ENCODE assay signal across 21 cellular contexts in genomic region chr10:78269061-78269460, GRCh38.
"Had no signal": no experiment of that assay in that cellular context is flagged by ENCODE, and none has a peak within 500 bp of the region (broad histone marks: within the 10 kb centered on the region; RNA-seq: fewer than 3 reads in every experiment).

No MANE protein-coding gene starts in this region.

- H2AFZ ChIP-seq: parathyroid adenoma had no signal

- H3K9me3 ChIP-seq: lower lobe of right lung, mucosa of descending colon, neutrophil, thyroid gland had no signal

- H3K79me2 ChIP-seq: parathyroid adenoma had no signal

- H3K4me3 ChIP-seq: dorsolateral prefrontal cortex, lower lobe of right lung, mucosa of descending colon, smooth muscle cell, stomach, thyroid gland had no signal

- H3K4me2 ChIP-seq: smooth muscle cell had no signal

- H3K36me3 ChIP-seq: lower lobe of right lung, neutrophil, stomach, thyroid gland had no signal

- DNase-seq: dorsolateral prefrontal cortex; effector CD4-positive, alpha-beta T cell; hypothalamus; immature natural killer cell; islet precursor cell; kidney glomerular epithelial cell; left colon; left ventricle myocardium superior; lower lobe of right lung; mucosa of descending colon; naive B cell; stimulated activated CD4-positive, alpha-beta T cell treated with anti-CD3 and anti-CD28 coated beads, Interleukin-12 subunit alpha, Interleukin-12 subunit beta, amount 100 ng/mL, for 4 hours; stimulated activated CD4-positive, alpha-beta T cell treated with anti-CD3 and anti-CD28 coated beads, Interleukin-1b, Interleukin-23, amount 100 ng/mL, for 48 hours; stimulated activated CD4-positive, alpha-beta T cell treated with anti-CD3 and anti-CD28 coated beads, Interleukin-4, amount 100 ng/mL, for 1 hour; stimulated activated naive CD4-positive, alpha-beta T cell treated with Interleukin-2 at 50 U/mL for 16 hours; stomach; thyroid gland; trophoblast cell had no signal

- H3K27ac ChIP-seq: dorsolateral prefrontal cortex, lower lobe of right lung, neutrophil, parathyroid adenoma, stomach, thyroid gland had no signal

- H3K27me3 ChIP-seq: dorsolateral prefrontal cortex, neutrophil, stomach, thyroid gland had no signal
